Comparison of ENCODE assay signal across 30 cellular contexts in genomic region chr6:139521338-139521737, GRCh38.
"Had no signal": no experiment of that assay in that cellular context is flagged by ENCODE, and none has a peak within 500 bp of the region (broad histone marks: within the 10 kb centered on the region; RNA-seq: fewer than 3 reads in every experiment).

No MANE protein-coding gene starts in this region.

- H3K9me3 Mint-ChIP-seq: activated CD4-positive, alpha-beta memory T cell treated with anti-CD3 and anti-CD28 coated beads for 36 hours; activated naive CD8-positive, alpha-beta T cell treated with anti-CD3 and anti-CD28 coated beads, Interleukin-2, amount 50 U/mL, for 24 hours; activated T-helper 1 cell treated with anti-CD3 and anti-CD28 coated beads, Interleukin-12 subunit alpha, Interleukin-12 subunit beta, Interleukin-2, Interleukin-4 antibody, amounts not matched to agents 30 ng/mL and 10 ng/mL and 1 ng/mL, durations not matched to agents 14 hours and 24 hours and 36 hours; central memory CD8-positive, alpha-beta T cell had no signal

- H3K4me3 Mint-ChIP-seq: activated CD4-positive, alpha-beta memory T cell treated with anti-CD3 and anti-CD28 coated beads for 36 hours; activated CD4-positive, alpha-beta T cell treated with anti-CD3 and anti-CD28 coated beads, Interleukin-2, amount 10 ng/mL, durations not matched to agents 7 days and 5 days; activated naive CD8-positive, alpha-beta T cell treated with anti-CD3 and anti-CD28 coated beads, Interleukin-2, amount 50 U/mL, for 24 hours; activated T-helper 1 cell treated with anti-CD3 and anti-CD28 coated beads, Interleukin-12 subunit alpha, Interleukin-12 subunit beta, Interleukin-2, Interleukin-4 antibody, amounts not matched to agents 30 ng/mL and 10 ng/mL and 1 ng/mL, durations not matched to agents 14 hours and 24 hours and 36 hours; central memory CD8-positive, alpha-beta T cell; T-helper 17 cell; WTC11 had no signal

- H3K27ac Mint-ChIP-seq: activated CD4-positive, alpha-beta T cell treated with anti-CD3 and anti-CD28 coated beads, Interleukin-2, amount 10 ng/mL, durations not matched to agents 7 days and 5 days; activated naive CD4-positive, alpha-beta T cell treated with anti-CD3 and anti-CD28 coated beads, Interleukin-2, amount 50 U/mL, for 72 hours; activated naive CD8-positive, alpha-beta T cell treated with anti-CD3 and anti-CD28 coated beads, Interleukin-2, amount 50 U/mL, for 24 hours; activated T-helper 1 cell treated with anti-CD3 and anti-CD28 coated beads, Interleukin-12 subunit alpha, Interleukin-12 subunit beta, Interleukin-2, Interleukin-4 antibody, amounts not matched to agents 30 ng/mL and 10 ng/mL and 1 ng/mL, durations not matched to agents 14 hours and 24 hours and 36 hours; T-helper 17 cell; WTC11 had no signal

- ATAC-seq: activated naive CD8-positive, alpha-beta T cell treated with anti-CD3 and anti-CD28 coated beads, Interleukin-2, amount 50 U/mL, for 24 hours; body of pancreas; T-helper 17 cell; WTC11 had no signal

- H3K27ac ChIP-seq: ascending aorta, body of pancreas, Peyer's patch, RWPE1, SJSA1 had no signal

- H3K4me3 ChIP-seq: ascending aorta, body of pancreas, Peyer's patch, SJSA1 had no signal

- H3K36me3 Mint-ChIP-seq: activated CD4-positive, alpha-beta memory T cell treated with anti-CD3 and anti-CD28 coated beads for 36 hours; WTC11 had no signal

- DNase-seq: activated CD4-positive, alpha-beta memory T cell treated with anti-CD3 and anti-CD28 coated beads for 36 hours; activated CD4-positive, alpha-beta T cell treated with anti-CD3 and anti-CD28 coated beads, Interleukin-2, amount 10 ng/mL, durations not matched to agents 7 days and 5 days; activated CD4-positive, CD25-positive, alpha-beta regulatory T cell treated with anti-CD3 and anti-CD28 coated beads, Interleukin-2, amount 50 U/mL, for 72 hours; activated CD8-positive, alpha-beta memory T cell treated with anti-CD3 and anti-CD28 coated beads for 24 hours; activated effector memory CD4-positive, alpha-beta T cell treated with anti-CD3 and anti-CD28 coated beads, Interleukin-2, amount 50 U/mL, for 16 hours; activated naive CD4-positive, alpha-beta T cell treated with Interleukin-2 at 50 U/mL for 16 hours; activated naive CD8-positive, alpha-beta T cell treated with anti-CD3 and anti-CD28 coated beads, Interleukin-2, amount 50 U/mL, for 24 hours; amniotic stem cell; body of pancreas; Kasumi-1; KBM-7; NCI-H1092 treated with DMSO at 0.1 percent for 48 hours; NCI-H1417 treated with DMSO at 0.1 percent for 48 hours; NCI-H1694; NCI-H2029; NCI-H2107; NCI-H345; NCI-H510A; NCI-H69; Peyer's patch; SHP77; T-helper 17 cell; T-helper 9 cell had no signal

- H3K27me3 Mint-ChIP-seq: activated CD4-positive, alpha-beta memory T cell treated with anti-CD3 and anti-CD28 coated beads for 36 hours; central memory CD8-positive, alpha-beta T cell; T-helper 17 cell had no signal

- H3K9me3 ChIP-seq: ascending aorta, body of pancreas, Peyer's patch, SJSA1 had no signal

- H3K27me3 ChIP-seq: ascending aorta, body of pancreas, Peyer's patch, SJSA1 had no signal

- H3K4me1 ChIP-seq: ascending aorta, Peyer's patch had no signal

- H3K36me3 ChIP-seq: ascending aorta, Peyer's patch, SJSA1 had no signal

- H3K4me1 Mint-ChIP-seq: central memory CD8-positive, alpha-beta T cell; T-helper 17 cell had no signal
